ENCODE assay signal across 1 cellular context in genomic region chr6:168116975-168117899, GRCh38.
TF ChIP-seq lines count a peak whose summit lies in the region.

No MANE protein-coding gene starts in this region.

TF ChIP-seq in HepG2, 621 proteins besides CTCF, POLR2A, EP300 and RAD21 (continued from another document and continues in another):
- TF ChIP-seq, protein P1, sequence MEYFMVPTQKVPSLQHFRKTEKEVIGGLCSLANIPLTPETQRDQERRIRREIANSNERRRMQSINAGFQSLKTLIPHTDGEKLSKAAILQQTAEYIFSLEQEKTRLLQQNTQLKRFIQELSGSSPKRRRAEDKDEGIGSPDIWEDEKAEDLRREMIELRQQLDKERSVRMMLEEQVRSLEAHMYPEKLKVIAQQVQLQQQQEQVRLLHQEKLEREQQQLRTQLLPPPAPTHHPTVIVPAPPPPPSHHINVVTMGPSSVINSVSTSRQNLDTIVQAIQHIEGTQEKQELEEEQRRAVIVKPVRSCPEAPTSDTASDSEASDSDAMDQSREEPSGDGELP (IDR thresholded peaks at IDR 0.05; ENCODE audit: borderline replicate concordance, low read depth), result no peak; the same call in 1 of the 2 replicates
- TF ChIP-seq, protein P2, sequence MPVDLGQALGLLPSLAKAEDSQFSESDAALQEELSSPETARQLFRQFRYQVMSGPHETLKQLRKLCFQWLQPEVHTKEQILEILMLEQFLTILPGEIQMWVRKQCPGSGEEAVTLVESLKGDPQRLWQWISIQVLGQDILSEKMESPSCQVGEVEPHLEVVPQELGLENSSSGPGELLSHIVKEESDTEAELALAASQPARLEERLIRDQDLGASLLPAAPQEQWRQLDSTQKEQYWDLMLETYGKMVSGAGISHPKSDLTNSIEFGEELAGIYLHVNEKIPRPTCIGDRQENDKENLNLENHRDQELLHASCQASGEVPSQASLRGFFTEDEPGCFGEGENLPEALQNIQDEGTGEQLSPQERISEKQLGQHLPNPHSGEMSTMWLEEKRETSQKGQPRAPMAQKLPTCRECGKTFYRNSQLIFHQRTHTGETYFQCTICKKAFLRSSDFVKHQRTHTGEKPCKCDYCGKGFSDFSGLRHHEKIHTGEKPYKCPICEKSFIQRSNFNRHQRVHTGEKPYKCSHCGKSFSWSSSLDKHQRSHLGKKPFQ (CRISPR knock-in tag; IDR thresholded peaks at IDR 0.05; ENCODE audit: insufficient replicate concordance), result no peak
- TF ChIP-seq HOXA3 (CRISPR knock-in tag; IDR thresholded peaks at IDR 0.05), result peak; percentile 33; the same call in 1 of the 2 replicates
- TF ChIP-seq, protein P3, sequence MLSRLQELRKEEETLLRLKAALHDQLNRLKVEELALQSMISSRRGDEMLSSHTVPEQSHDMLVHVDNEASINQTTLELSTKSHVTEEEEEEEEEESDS (CRISPR knock-in tag; IDR thresholded peaks at IDR 0.05; ENCODE audit: borderline replicate concordance), result no peak
- TF ChIP-seq AHR (CRISPR knock-in tag; IDR thresholded peaks at IDR 0.05), result no peak
- TF ChIP-seq ZNF552 (CRISPR knock-in tag; IDR thresholded peaks at IDR 0.05; ENCODE audit: borderline replicate concordance), result no peak
- no peak for TF ChIP-seq MAF1 (CRISPR knock-in tag; IDR thresholded peaks at IDR 0.05; ENCODE audit: borderline replicate concordance)
- no peak for TF ChIP-seq ELK4 (CRISPR knock-in tag; IDR thresholded peaks at IDR 0.05; ENCODE audit: borderline replicate concordance)
- TF ChIP-seq SAP130 (CRISPR knock-in tag; IDR thresholded peaks at IDR 0.05; ENCODE audit: low read depth), result peak; percentile 46
- no peak for TF ChIP-seq CHCHD3 (CRISPR knock-in tag; IDR thresholded peaks at IDR 0.05)
- TF ChIP-seq NKX3-1 (CRISPR knock-in tag; IDR thresholded peaks at IDR 0.05), result no peak
- no peak for TF ChIP-seq ZNF572 (CRISPR knock-in tag; IDR thresholded peaks at IDR 0.05)
- TF ChIP-seq, protein P4, sequence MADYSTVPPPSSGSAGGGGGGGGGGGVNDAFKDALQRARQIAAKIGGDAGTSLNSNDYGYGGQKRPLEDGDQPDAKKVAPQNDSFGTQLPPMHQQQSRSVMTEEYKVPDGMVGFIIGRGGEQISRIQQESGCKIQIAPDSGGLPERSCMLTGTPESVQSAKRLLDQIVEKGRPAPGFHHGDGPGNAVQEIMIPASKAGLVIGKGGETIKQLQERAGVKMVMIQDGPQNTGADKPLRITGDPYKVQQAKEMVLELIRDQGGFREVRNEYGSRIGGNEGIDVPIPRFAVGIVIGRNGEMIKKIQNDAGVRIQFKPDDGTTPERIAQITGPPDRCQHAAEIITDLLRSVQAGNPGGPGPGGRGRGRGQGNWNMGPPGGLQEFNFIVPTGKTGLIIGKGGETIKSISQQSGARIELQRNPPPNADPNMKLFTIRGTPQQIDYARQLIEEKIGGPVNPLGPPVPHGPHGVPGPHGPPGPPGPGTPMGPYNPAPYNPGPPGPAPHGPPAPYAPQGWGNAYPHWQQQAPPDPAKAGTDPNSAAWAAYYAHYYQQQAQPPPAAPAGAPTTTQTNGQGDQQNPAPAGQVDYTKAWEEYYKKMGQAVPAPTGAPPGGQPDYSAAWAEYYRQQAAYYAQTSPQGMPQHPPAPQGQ (CRISPR knock-in tag; IDR thresholded peaks at IDR 0.05; ENCODE audit: borderline replicate concordance), result no peak
- TF ChIP-seq, protein P5, sequence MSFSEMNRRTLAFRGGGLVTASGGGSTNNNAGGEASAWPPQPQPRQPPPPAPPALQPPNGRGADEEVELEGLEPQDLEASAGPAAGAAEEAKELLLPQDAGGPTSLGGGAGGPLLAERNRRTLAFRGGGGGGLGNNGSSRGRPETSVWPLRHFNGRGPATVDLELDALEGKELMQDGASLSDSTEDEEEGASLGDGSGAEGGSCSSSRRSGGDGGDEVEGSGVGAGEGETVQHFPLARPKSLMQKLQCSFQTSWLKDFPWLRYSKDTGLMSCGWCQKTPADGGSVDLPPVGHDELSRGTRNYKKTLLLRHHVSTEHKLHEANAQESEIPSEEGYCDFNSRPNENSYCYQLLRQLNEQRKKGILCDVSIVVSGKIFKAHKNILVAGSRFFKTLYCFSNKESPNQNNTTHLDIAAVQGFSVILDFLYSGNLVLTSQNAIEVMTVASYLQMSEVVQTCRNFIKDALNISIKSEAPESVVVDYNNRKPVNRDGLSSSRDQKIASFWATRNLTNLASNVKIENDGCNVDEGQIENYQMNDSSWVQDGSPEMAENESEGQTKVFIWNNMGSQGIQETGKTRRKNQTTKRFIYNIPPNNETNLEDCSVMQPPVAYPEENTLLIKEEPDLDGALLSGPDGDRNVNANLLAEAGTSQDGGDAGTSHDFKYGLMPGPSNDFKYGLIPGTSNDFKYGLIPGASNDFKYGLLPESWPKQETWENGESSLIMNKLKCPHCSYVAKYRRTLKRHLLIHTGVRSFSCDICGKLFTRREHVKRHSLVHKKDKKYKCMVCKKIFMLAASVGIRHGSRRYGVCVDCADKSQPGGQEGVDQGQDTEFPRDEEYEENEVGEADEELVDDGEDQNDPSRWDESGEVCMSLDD (CRISPR knock-in tag; IDR thresholded peaks at IDR 0.05; ENCODE audit: borderline replicate concordance), result no peak
- TF ChIP-seq, protein P6, sequence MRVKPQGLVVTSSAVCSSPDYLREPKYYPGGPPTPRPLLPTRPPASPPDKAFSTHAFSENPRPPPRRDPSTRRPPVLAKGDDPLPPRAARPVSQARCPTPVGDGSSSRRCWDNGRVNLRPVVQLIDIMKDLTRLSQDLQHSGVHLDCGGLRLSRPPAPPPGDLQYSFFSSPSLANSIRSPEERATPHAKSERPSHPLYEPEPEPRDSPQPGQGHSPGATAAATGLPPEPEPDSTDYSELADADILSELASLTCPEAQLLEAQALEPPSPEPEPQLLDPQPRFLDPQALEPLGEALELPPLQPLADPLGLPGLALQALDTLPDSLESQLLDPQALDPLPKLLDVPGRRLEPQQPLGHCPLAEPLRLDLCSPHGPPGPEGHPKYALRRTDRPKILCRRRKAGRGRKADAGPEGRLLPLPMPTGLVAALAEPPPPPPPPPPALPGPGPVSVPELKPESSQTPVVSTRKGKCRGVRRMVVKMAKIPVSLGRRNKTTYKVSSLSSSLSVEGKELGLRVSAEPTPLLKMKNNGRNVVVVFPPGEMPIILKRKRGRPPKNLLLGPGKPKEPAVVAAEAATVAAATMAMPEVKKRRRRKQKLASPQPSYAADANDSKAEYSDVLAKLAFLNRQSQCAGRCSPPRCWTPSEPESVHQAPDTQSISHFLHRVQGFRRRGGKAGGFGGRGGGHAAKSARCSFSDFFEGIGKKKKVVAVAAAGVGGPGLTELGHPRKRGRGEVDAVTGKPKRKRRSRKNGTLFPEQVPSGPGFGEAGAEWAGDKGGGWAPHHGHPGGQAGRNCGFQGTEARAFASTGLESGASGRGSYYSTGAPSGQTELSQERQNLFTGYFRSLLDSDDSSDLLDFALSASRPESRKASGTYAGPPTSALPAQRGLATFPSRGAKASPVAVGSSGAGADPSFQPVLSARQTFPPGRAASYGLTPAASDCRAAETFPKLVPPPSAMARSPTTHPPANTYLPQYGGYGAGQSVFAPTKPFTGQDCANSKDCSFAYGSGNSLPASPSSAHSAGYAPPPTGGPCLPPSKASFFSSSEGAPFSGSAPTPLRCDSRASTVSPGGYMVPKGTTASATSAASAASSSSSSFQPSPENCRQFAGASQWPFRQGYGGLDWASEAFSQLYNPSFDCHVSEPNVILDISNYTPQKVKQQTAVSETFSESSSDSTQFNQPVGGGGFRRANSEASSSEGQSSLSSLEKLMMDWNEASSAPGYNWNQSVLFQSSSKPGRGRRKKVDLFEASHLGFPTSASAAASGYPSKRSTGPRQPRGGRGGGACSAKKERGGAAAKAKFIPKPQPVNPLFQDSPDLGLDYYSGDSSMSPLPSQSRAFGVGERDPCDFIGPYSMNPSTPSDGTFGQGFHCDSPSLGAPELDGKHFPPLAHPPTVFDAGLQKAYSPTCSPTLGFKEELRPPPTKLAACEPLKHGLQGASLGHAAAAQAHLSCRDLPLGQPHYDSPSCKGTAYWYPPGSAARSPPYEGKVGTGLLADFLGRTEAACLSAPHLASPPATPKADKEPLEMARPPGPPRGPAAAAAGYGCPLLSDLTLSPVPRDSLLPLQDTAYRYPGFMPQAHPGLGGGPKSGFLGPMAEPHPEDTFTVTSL (CRISPR knock-in tag; IDR thresholded peaks at IDR 0.05; ENCODE audit: borderline replicate concordance), result 0 out of 2 replicates have a peak, but pooled peaks have one; percentile 33
- no peak for TF ChIP-seq ZNF691 (CRISPR knock-in tag; IDR thresholded peaks at IDR 0.05; ENCODE audit: borderline replicate concordance, low read depth)
- TF ChIP-seq TEAD2 (CRISPR knock-in tag; IDR thresholded peaks at IDR 0.05), result no peak
- TF ChIP-seq MXD3 (CRISPR knock-in tag; IDR thresholded peaks at IDR 0.05), result no peak
- no peak for TF ChIP-seq HOXA5 (CRISPR knock-in tag; IDR thresholded peaks at IDR 0.05)
- no peak for TF ChIP-seq ZNF768 (CRISPR knock-in tag; IDR thresholded peaks at IDR 0.05)
- TF ChIP-seq ZNF224 (CRISPR knock-in tag; IDR thresholded peaks at IDR 0.05), result no peak
- no peak for TF ChIP-seq ATF7-NPFF (CRISPR knock-in tag; IDR thresholded peaks at IDR 0.05; ENCODE audit: low read depth)
- TF ChIP-seq U2AF2 (IDR thresholded peaks at IDR 0.05; ENCODE audit: low read depth, low read length), result no peak
- TF ChIP-seq YY1 (IDR thresholded peaks at IDR 0.05; ENCODE audit: insufficient read depth, insufficient replicate concordance, low read depth, low read length), result no peak
- no peak for TF ChIP-seq NCOA1 (CRISPR knock-in tag; IDR thresholded peaks at IDR 0.05)
- TF ChIP-seq RARA (CRISPR knock-in tag; IDR thresholded peaks at IDR 0.05), result no peak
- no peak for TF ChIP-seq THYN1 (CRISPR knock-in tag; IDR thresholded peaks at IDR 0.05; ENCODE audit: borderline replicate concordance, low read depth)
- no peak for TF ChIP-seq KLF15 (CRISPR knock-in tag; IDR thresholded peaks at IDR 0.05; ENCODE audit: borderline replicate concordance)
- TF ChIP-seq, protein P7, sequence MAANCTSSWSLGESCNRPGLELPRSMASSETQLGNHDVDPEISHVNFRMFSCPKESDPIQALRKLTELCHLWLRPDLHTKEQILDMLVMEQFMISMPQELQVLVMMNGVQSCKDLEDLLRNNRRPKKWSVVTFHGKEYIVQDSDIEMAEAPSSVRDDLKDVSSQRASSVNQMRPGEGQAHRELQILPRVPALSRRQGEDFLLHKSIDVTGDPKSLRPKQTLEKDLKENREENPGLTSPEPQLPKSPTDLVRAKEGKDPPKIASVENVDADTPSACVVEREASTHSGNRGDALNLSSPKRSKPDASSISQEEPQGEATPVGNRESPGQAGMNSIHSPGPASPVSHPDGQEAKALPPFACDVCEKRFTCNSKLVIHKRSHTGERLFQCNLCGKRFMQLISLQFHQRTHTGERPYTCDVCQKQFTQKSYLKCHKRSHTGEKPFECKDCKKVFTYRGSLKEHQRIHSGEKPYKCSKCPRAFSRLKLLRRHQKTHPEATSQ (CRISPR knock-in tag; IDR thresholded peaks at IDR 0.05; ENCODE audit: borderline replicate concordance), result no peak
- TF ChIP-seq ZNF17 (CRISPR knock-in tag; IDR thresholded peaks at IDR 0.05), result no peak
- TF ChIP-seq ZNF589 (CRISPR knock-in tag; conservative IDR thresholded peaks at IDR 0.05), result no peak
- no peak for TF ChIP-seq FOXM1 (CRISPR knock-in tag; IDR thresholded peaks at IDR 0.05)
- TF ChIP-seq ZNF7 (CRISPR knock-in tag; IDR thresholded peaks at IDR 0.05), result no peak
- TF ChIP-seq KMT2A (CRISPR knock-in tag; IDR thresholded peaks at IDR 0.05), result no peak
- TF ChIP-seq MAZ (IDR thresholded peaks at IDR 0.05; ENCODE audit: borderline replicate concordance, low read depth, low read length), result no peak
- TF ChIP-seq MAZ (CRISPR knock-in tag; IDR thresholded peaks at IDR 0.05; ENCODE audit: low read depth), result peak; percentile 67; the same call in 1 of the 2 replicates
- no peak for TF ChIP-seq NCOA5 (CRISPR knock-in tag; IDR thresholded peaks at IDR 0.05)
- no peak for TF ChIP-seq ZNF816 (CRISPR knock-in tag; IDR thresholded peaks at IDR 0.05; ENCODE audit: borderline replicate concordance)
- TF ChIP-seq KDM6A (CRISPR knock-in tag; IDR thresholded peaks at IDR 0.05; ENCODE audit: low read depth), result no peak
- TF ChIP-seq HNF4G (IDR thresholded peaks at IDR 0.05; ENCODE audit: borderline replicate concordance, low read depth, low read length), result peak; percentile 60; the same call in 1 of the 2 replicates
- no peak for TF ChIP-seq HNF4G (CRISPR knock-in tag; IDR thresholded peaks at IDR 0.05; ENCODE audit: borderline replicate concordance, low read depth)
- TF ChIP-seq BRD4 (CRISPR knock-in tag; IDR thresholded peaks at IDR 0.05), result no peak
- 0 out of 2 replicates have a peak, but pooled peaks have one; percentile 25 for TF ChIP-seq ZNF296 (CRISPR knock-in tag; conservative IDR thresholded peaks at IDR 0.05)
- TF ChIP-seq NR2C2 (CRISPR knock-in tag; IDR thresholded peaks at IDR 0.05; ENCODE audit: borderline replicate concordance), result peak; percentile 98
- TF ChIP-seq ZBTB42 (CRISPR knock-in tag; IDR thresholded peaks at IDR 0.05), result no peak
- TF ChIP-seq EHMT2 (IDR thresholded peaks at IDR 0.05; ENCODE audit: borderline replicate concordance, low read depth, low read length), result no peak
- TF ChIP-seq ZFP82 (CRISPR knock-in tag; IDR thresholded peaks at IDR 0.05; ENCODE audit: borderline replicate concordance), result no peak
